9 cellular contexts compared by ENCODE assay signal in the genomic region with DNA sequence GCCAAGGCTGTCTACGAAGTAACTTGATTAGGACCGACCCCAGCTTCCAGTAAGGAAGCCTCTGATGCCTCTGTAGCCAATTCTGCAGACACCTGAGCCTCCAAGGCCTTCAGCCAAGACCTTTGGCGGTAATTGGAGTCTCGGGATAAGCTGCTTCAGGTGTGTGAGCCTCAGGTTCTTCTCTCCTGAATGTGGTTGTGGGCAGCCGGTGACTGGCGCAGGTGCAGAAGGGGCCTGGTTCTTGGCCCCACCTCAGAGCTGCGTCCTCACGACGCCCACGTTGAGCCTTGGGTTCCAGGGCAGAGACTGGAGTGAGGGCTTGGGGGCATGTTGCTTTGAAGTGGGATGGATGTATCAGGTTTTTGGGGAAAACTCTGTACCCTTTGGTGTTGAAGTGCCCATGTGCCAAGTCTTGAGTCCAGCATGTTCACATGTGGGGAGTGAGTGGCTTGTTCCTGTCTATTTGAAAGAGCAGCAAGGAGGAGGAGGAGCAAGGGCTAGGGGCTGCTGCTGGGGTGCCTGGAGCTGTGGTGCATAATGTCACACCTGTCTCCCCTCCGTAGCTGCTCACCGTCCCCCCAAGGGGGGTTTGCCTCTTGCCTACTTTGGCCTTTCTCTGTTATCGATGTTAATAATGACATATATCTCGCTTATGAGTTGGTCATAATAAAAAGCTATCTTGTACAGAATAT. TPM values are rescaled to one million over a fixed set of nuclear protein-coding genes. Genes with fewer than 3 reads are reported as not detected.
DNase-seq lines count a peak whose midpoint lies in the region; ATAC-seq, FAIRE-seq and TF ChIP-seq lines count a peak whose summit lies in the region.
"Had no signal": no experiment of that assay in that cellular context is flagged by ENCODE, and none has a peak within 500 bp of the region (broad histone marks: within the 10 kb centered on the region; RNA-seq: fewer than 3 reads in every experiment).

No MANE protein-coding gene starts in this region.

- H3K4ac ChIP-seq in H1 (replicated peaks; ENCODE audit: insufficient read length, low read depth, low read length), result no peak overlapping the region

- H3K4me3 ChIP-seq in KMS-11 (IDR thresholded peaks at IDR 0.05; ENCODE audit: insufficient read depth, low read depth, low read length), result no peak overlapping the region
- H3K4me3 ChIP-seq in H1 (ENCODE audit: extremely low read depth in 1 of 4, insufficient read depth in 2 of 4, low read depth in 3 of 4, low read length in 4 of 4), result peak overlapping the region; percentile 50 to 90 (median 54); a peak in 5 of 8 replicates

- no peak overlapping the region for H3K23ac ChIP-seq in H1 (ENCODE audit: insufficient read length)

- POLR2A ChIA-PET in H1 (lab: Charles Lee; ENCODE audit: partially characterized antibody), result interaction anchor here (1.2 to 1.6 kb wide), 2 partner anchors 18 to 48 kb away, joined by 3 read pairs; no protein-coding TSS in a partner anchor

- H3K4me2 ChIP-seq in KMS-11 (peak overlapping the region; percentile 98), H1 (ENCODE audit: insufficient read depth in 1 of 2, low read depth in 2 of 2, low read length in 2 of 2) (peak overlapping the region; percentile 80 to 81)

- H2AFZ ChIP-seq in KMS-11 (ENCODE audit: low read depth), result no peak overlapping the region
- no peak overlapping the region for H2AFZ ChIP-seq in H1 (ENCODE audit: low read length)

- H3K79me2 ChIP-seq in KMS-11 (ENCODE audit: insufficient read depth, low read depth) (no peaks in the 10 kb centered on the region), H1 (ENCODE audit: control insufficient read depth in 1 of 2, insufficient read depth in 2 of 2, low read length in 2 of 2) (no peaks in the 10 kb centered on the region)

- no peak for TF ChIP-seq EP300 in H1 (IDR thresholded peaks at IDR 0.05; ENCODE audit: borderline replicate concordance in 1 of 2, low read depth in 2 of 2, low read length in 2 of 2)

- no peak overlapping the region for H3K56ac ChIP-seq in H1 (replicated peaks; ENCODE audit: insufficient read length, low read depth, low read length)

- intact Hi-C loops in CD14-positive monocyte (cut with micrococcal nuclease), result no loop called here

- H3K27me3 Mint-ChIP-seq in CD14-positive monocyte (ENCODE audit: low read depth in 3 of 3) (peaks cover 8 to 31% (median 24%) of the 10 kb centered on the region in 3 donors), nephron (ENCODE audit: low read depth) (peaks cover 9% of the 10 kb centered on the region)

- H4K91ac ChIP-seq in H1 (replicated peaks; ENCODE audit: insufficient read length, low read length), result no peak overlapping the region

- CTCF ChIA-PET in H1 (lab: Charles Lee; ENCODE audit: partially characterized antibody), result interaction anchor here (1.0 to 1.5 kb wide), 4 partner anchors 12 to 50 kb away, joined by 3 to 4 read pairs (median 3); no protein-coding TSS in a partner anchor

- H4K20me1 ChIP-seq in KMS-11 (ENCODE audit: insufficient read depth), result no peaks in the 10 kb centered on the region
- H4K20me1 ChIP-seq in H1 (replicated peaks in 1 of 2; ENCODE audit: control insufficient read depth in 1 of 2, insufficient read depth in 2 of 2, low read length in 2 of 2), result no peaks in the 10 kb centered on the region

- H2BK20ac ChIP-seq in H1 (ENCODE audit: low read length), result no peak overlapping the region

- H2BK120ac ChIP-seq in H1 (replicated peaks; ENCODE audit: low read depth, low read length), result no peak overlapping the region

- no peak for TF ChIP-seq RAD21 in H1 (IDR thresholded peaks at IDR 0.05 in 1 of 2, conservative IDR thresholded peaks at IDR 0.05 in 1 of 2; ENCODE audit: low read depth in 2 of 2, low read length in 2 of 2)

- H3K79me1 ChIP-seq in H1 (ENCODE audit: low read depth, low read length), result no peaks in the 10 kb centered on the region; the same call in none of the 2 replicates

- no peak overlapping the region for H2BK15ac ChIP-seq in H1 (ENCODE audit: low read length)

- ATAC-seq in HG03139 (IDR thresholded peaks at IDR 0.05; ENCODE audit: unreplicated experiment) (no peak), GM19035 (IDR thresholded peaks at IDR 0.05; ENCODE audit: unreplicated experiment) (no peak)

- H3K36me3 Mint-ChIP-seq in CD14-positive monocyte (peaks cover 4 to 7% of the 10 kb centered on the region in 2 donors), nephron (ENCODE audit: low read depth) (no peaks in the 10 kb centered on the region)

- no peaks in the 10 kb centered on the region for H3K36me3 ChIP-seq in KMS-11 (ENCODE audit: insufficient read depth)
- H3K36me3 ChIP-seq in H1 (ENCODE audit: control insufficient read depth in 2 of 4, insufficient read depth in 4 of 4, low read length in 3 of 4), result peaks cover 0 to 2% (median under 1%) of the 10 kb centered on the region in 4 experiments; a peak in 2 of 8 replicates

- no peak overlapping the region for H2BK5ac ChIP-seq in H1 (ENCODE audit: low read depth, low read length)

- H2AK5ac ChIP-seq in H1 (ENCODE audit: low read depth, low read length), result no peak overlapping the region

- H3K27me3 ChIP-seq in KMS-11 (ENCODE audit: insufficient read depth, low read depth) (no peaks in the 10 kb centered on the region), H1 (replicated peaks in 1 of 4; ENCODE audit: control insufficient read depth in 3 of 4, extremely low read depth in 1 of 4, insufficient read depth in 3 of 4, low read length in 3 of 4) (peaks cover 0 to 12% (median 5%) of the 10 kb centered on the region in 4 experiments; a peak in 4 of 7 replicates)

- no peak overlapping the region for H3K27ac Mint-ChIP-seq in CD14-positive monocyte
- H3K27ac Mint-ChIP-seq in nephron, result peak overlapping the region; percentile 66 to 87 (median 86)

- peak; percentile 32 for DNase-seq in CD14-positive monocyte (ENCODE audit: low spot score)
- no peak for DNase-seq in H1 (ENCODE audit: low read depth in 1 of 2, low spot score in 2 of 2)
- no peak for DNase-seq in ecto neural progenitor cell (ENCODE audit: low spot score)
- no peak for DNase-seq in NCI-H128 (lab: John Stamatoyannopoulos, UW; ENCODE audit: unreplicated experiment)
- DNase-seq: NCI-H2171 had no signal

- no peak overlapping the region for H3K14ac ChIP-seq in H1 (ENCODE audit: insufficient read length)

- 87% methylated on average over 13 of the region's 14 CpGs; no CpG with 5 or more reads in 1 of the 2 experiments for WGBS in H1 (ENCODE audit: extremely low coverage in 1 of 2, insufficient coverage in 1 of 2, insufficient read length in 1 of 2, insufficient replicate concordance in 2 of 2, low coverage in 1 of 2, low lambda C conversion rate in 2 of 2, missing lambda C conversion rate in 1 of 2), 2 experiments

- no peak overlapping the region for H4K8ac ChIP-seq in H1 (ENCODE audit: extremely low read depth, insufficient read depth, low read length)

- H3K4me3 Mint-ChIP-seq in CD14-positive monocyte, result peak overlapping the region; percentile 89
- H3K4me3 Mint-ChIP-seq in nephron, result peak overlapping the region; percentile 91 to 96 (median 92)

- H2BK12ac ChIP-seq in H1 (ENCODE audit: low read depth, low read length), result no peak overlapping the region

- H3K4me1 Mint-ChIP-seq in CD14-positive monocyte, result peaks cover 18% of the 10 kb centered on the region
- peaks cover 36% of the 10 kb centered on the region for H3K4me1 Mint-ChIP-seq in nephron

- no peak overlapping the region for H4K5ac ChIP-seq in H1 (ENCODE audit: insufficient read length, low read depth, low read length)

- no peak overlapping the region for H3K18ac ChIP-seq in H1 (ENCODE audit: extremely low read depth, low read length)

- H3K9me3 ChIP-seq in H1 (ENCODE audit: insufficient read depth in 2 of 2, low read depth in 1 of 2, low read length in 1 of 2), result no peaks in the 10 kb centered on the region

- TF ChIP-seq POLR2A in H1 (IDR thresholded peaks at IDR 0.05; ENCODE audit: control extremely low read depth in 1 of 2, low read depth in 2 of 2, low read length in 2 of 2), result no peak

- no peak for FAIRE-seq in H1 (lab: Jason Lieb, UNC)

- peaks cover 0 to 2% (median 0%) of the 10 kb centered on the region in 7 donors for H3K9me3 Mint-ChIP-seq in CD14-positive monocyte
- H3K9me3 Mint-ChIP-seq in nephron, result no peaks in the 10 kb centered on the region

- no peak overlapping the region for H3K27ac ChIP-seq in KMS-11
- no peak overlapping the region for H3K27ac ChIP-seq in H1 (ENCODE audit: low read depth, low read length)

- H3K9ac ChIP-seq in KMS-11, result no peak overlapping the region; the same call in 1 of the 2 replicates
- H3K9ac ChIP-seq in H1 (replicated peaks in 1 of 4; ENCODE audit: extremely low read depth in 1 of 4, low read depth in 3 of 4, low read length in 3 of 4), result no peak overlapping the region

- TF ChIP-seq CTCF in CD14-positive monocyte (IDR thresholded peaks at IDR 0.05), result no peak
- TF ChIP-seq CTCF in KMS-11 (conservative IDR thresholded peaks at IDR 0.05; ENCODE audit: low read depth, low read length), result no peak
- TF ChIP-seq CTCF in H1 (IDR thresholded peaks at IDR 0.05; ENCODE audit: control extremely low read depth in 1 of 3, insufficient read depth in 1 of 3, low read depth in 1 of 3, low read length in 3 of 3), result no peak
- TF ChIP-seq CTCF in nephron (IDR thresholded peaks at IDR 0.05; ENCODE audit: unreplicated experiment in 3 of 3), result no peak

- H3K4me1 ChIP-seq in KMS-11 (ENCODE audit: low read depth, poor library complexity, severe bottlenecking), result peaks cover 18% of the 10 kb centered on the region
- H3K4me1 ChIP-seq in H1 (replicated peaks in 1 of 4; ENCODE audit: control insufficient read depth in 3 of 4, insufficient read depth in 4 of 4, low read length in 3 of 4), result peaks cover 4 to 15% (median 14%) of the 10 kb centered on the region in 4 experiments

- peaks cover 10% of the 10 kb centered on the region; the same call in 1 of the 2 replicates for H3K23me2 ChIP-seq in H1 (ENCODE audit: low read depth, low read length)

TF ChIP-seq in H1, 55 proteins besides CTCF, POLR2A, EP300 and RAD21 (continues in another document):
- TF ChIP-seq EGR1 (IDR thresholded peaks at IDR 0.05; ENCODE audit: borderline replicate concordance, low read depth, low read length) (no peak), TEAD4 (IDR thresholded peaks at IDR 0.05; ENCODE audit: low read depth, low read length) (no peak), NANOG (IDR thresholded peaks at IDR 0.05; ENCODE audit: insufficient read depth, low read depth, low read length, poor library complexity, severe bottlenecking) (no peak), CTBP2 (IDR thresholded peaks at IDR 0.05; ENCODE audit: borderline replicate concordance, insufficient read depth, insufficient read length, low read length) (no peak)

RNA-seq across cellular contexts. Expression of a gene that starts 1.4 kb away (rescaled TPM):
- 10 to 100 TPM; 11.4 to 11.8 TPM for polyA plus RNA-seq in CD14-positive monocyte
- 21.9 and 22.9 TPM in 2 replicates for total RNA-seq in H1 (2021; fragmentation: NEBNext Ultra II Directional; extraction: Animal tissue kit (Norgen Biotek cat#: 25700))
- polyA plus RNA-seq in H1 (2011; rRNA removed), result 29.0 and 29.6 TPM in 2 replicates
- 21.9 TPM for polyA plus RNA-seq in H1 (2011; cell fraction: cytosol; rRNA removed)
- polyA plus RNA-seq in H1 (2011; cell fraction: nucleus; rRNA removed), result 46.5 TPM
- polyA plus RNA-seq in H1 (2012, experiment 1 of 2), result 17.0 to 23.1 TPM (median 20.1 TPM) in 4 replicates
- 15.4 TPM for polyA plus RNA-seq in H1 (2012, experiment 2 of 2)
- polyA plus RNA-seq in H1 (2013, experiment 1 of 2), result 22.7 TPM
- polyA plus RNA-seq in H1 (2013, experiment 2 of 2), result 21.2 TPM
- polyA minus RNA-seq in H1 (2011; rRNA and poly(A)+ RNA removed), result 37.4 and 41.1 TPM in 2 replicates
- polyA minus RNA-seq in H1 (2011; cell fraction: cytosol; rRNA and poly(A)+ RNA removed), result 15.6 TPM
- 26.2 TPM for polyA minus RNA-seq in H1 (2011; cell fraction: nucleus; rRNA and poly(A)+ RNA removed)

Comparison
In these comparisons a context has a peak if more than half of its experiments do, and no peak if none do; other contexts are left out.
1. H3K27ac Mint-ChIP-seq: peak in nephron (3 of 3); none in CD14-positive monocyte (0 of 7).